ENCODE assay signal across 19 cellular contexts in genomic region chr1:30130106-30130505, GRCh38.
A peak's percentile ranks its signal among the peaks of the same experiment; 100 is the strongest.
DNase-seq lines count a peak whose midpoint lies in the region; ATAC-seq, FAIRE-seq and TF ChIP-seq lines count a peak whose summit lies in the region.
"Had no signal": no experiment of that assay in that cellular context is flagged by ENCODE, and none has a peak within 500 bp of the region (broad histone marks: within the 10 kb centered on the region; RNA-seq: fewer than 3 reads in every experiment).

No MANE protein-coding gene starts in this region.

- no peaks in the 10 kb centered on the region for H4K20me1 ChIP-seq in BLaER1 treated with 17β-estradiol and CSF1 and Interleukin-3, amounts not matched to agents 10 nM and 100 nM
- H4K20me1 ChIP-seq in K562 (replicated peaks; ENCODE audit: control insufficient read depth, insufficient read depth, low read length) = no peaks in the 10 kb centered on the region

- H3K79me1 ChIP-seq in neuronal stem cell (ENCODE audit: low read depth, low read length) = no peaks in the 10 kb centered on the region

- peaks cover 7% of the 10 kb centered on the region for H3K9me1 ChIP-seq in K562 (ENCODE audit: control insufficient read depth, insufficient read depth, low read length)

- no peaks in the 10 kb centered on the region for H3K79me2 ChIP-seq in K562 (ENCODE audit: control insufficient read depth, insufficient read depth, low read length)

- peak overlapping the region in 8 of 10 experiments; percentile 40 to 63 (median 50); a peak in 15 of 20 replicates for H3K4me3 ChIP-seq in BLaER1 treated with 17β-estradiol and CSF1 and Interleukin-3, amounts not matched to agents 10 nM and 100 nM
- H3K4me3 ChIP-seq in K562 (no peak overlapping the region), neuronal stem cell (ENCODE audit: low read length in 2 of 2) (no peak overlapping the region), SJCRH30 (no peak overlapping the region)
- H3K4me3 ChIP-seq: Peyer's patch, SK-N-MC had no signal

- WGBS in K562 (ENCODE audit: insufficient coverage, low coverage, missing lambda C conversion rate) = 10% methylated on average over 4 of the region's 4 CpGs
- no CpG with 5 or more reads among the region's 4 CpGs for WGBS in neuronal stem cell (ENCODE audit: extremely low coverage in 2 of 2, insufficient read length in 2 of 2, insufficient replicate concordance in 1 of 2), 2 donors

- in situ Hi-C loops in K562 (cut with MboI) = no loop called here

- TF ChIP-seq EP300 in K562 (IDR thresholded peaks at IDR 0.05; ENCODE audit: low read length) = no peak

- H3K27me3 ChIP-seq in BLaER1 treated with 17β-estradiol and CSF1 and Interleukin-3, amounts not matched to agents 10 nM and 100 nM = no peaks in the 10 kb centered on the region
- H3K27me3 ChIP-seq in K562 (ENCODE audit: control insufficient read depth in 2 of 2, insufficient read depth in 2 of 2, low read length in 2 of 2) (peaks cover 0 to 20% of the 10 kb centered on the region in 2 experiments; a peak in 2 of 5 replicates), neuronal stem cell (ENCODE audit: control insufficient read depth in 3 of 3, insufficient read depth in 3 of 3, low read depth in 1 of 3, low read length in 3 of 3) (no peaks in the 10 kb centered on the region), SJCRH30 (0 out of 2 replicates have a peak, but pooled peaks cover 3% of the 10 kb centered on the region)
- H3K27me3 ChIP-seq: Peyer's patch had no signal

- peak overlapping the region; percentile 21 for H3K18ac ChIP-seq in neuronal stem cell (ENCODE audit: low read length)

- no peak for TF ChIP-seq POLR2A in K562 (conservative IDR thresholded peaks at IDR 0.05)

- no peak overlapping the region for H3K14ac ChIP-seq in neuronal stem cell (ENCODE audit: low read length)

- no peak overlapping the region for H3K4ac ChIP-seq in neuronal stem cell (ENCODE audit: low read length)

- no peak for ATAC-seq in K562
- no peak for ATAC-seq in GM18858 (IDR thresholded peaks at IDR 0.05; ENCODE audit: unreplicated experiment)
- ATAC-seq: HepG2 had no signal

- H3K27ac ChIP-seq in BLaER1 treated with 17β-estradiol and CSF1 and Interleukin-3, amounts not matched to agents 10 nM and 100 nM = peak overlapping the region; percentile 64 to 93 (median 85)
- no peak overlapping the region for H3K27ac ChIP-seq in K562 (ENCODE audit: extremely low read depth, low read depth, low read length)
- H3K27ac ChIP-seq in neuronal stem cell (replicated peaks; ENCODE audit: low read length) = no peak overlapping the region
- H3K27ac ChIP-seq in SJCRH30 = no peak overlapping the region
- H3K27ac ChIP-seq: Peyer's patch, SK-N-MC had no signal

- no peak overlapping the region for H4K91ac ChIP-seq in neuronal stem cell (ENCODE audit: low read depth, low read length, poor library complexity)

- TF ChIP-seq RAD21 in K562 (CRISPR knock-in tag; conservative IDR thresholded peaks at IDR 0.05 in 1 of 2, IDR thresholded peaks at IDR 0.05 in 1 of 2) = no peak

- H4K8ac ChIP-seq in neuronal stem cell (ENCODE audit: low read depth, low read length) = no peak overlapping the region

- peak overlapping the region; percentile 15; the same call in 1 of the 2 replicates for H2AFZ ChIP-seq in K562 (ENCODE audit: low read depth, low read length)
- H2AFZ ChIP-seq in neuronal stem cell (ENCODE audit: low read length) = no peak overlapping the region

- H3K23ac ChIP-seq in neuronal stem cell (ENCODE audit: low read depth, low read length, poor library complexity) = no peak overlapping the region

- no peak overlapping the region for H2BK120ac ChIP-seq in neuronal stem cell (ENCODE audit: low read depth, low read length)

- H3K9me3 ChIP-seq in BLaER1 treated with 17β-estradiol and CSF1 and Interleukin-3, amounts not matched to agents 10 nM and 100 nM (replicated peaks in 1 of 11) = peaks cover 0 to 35% (median 0%) of the 10 kb centered on the region in 11 experiments; a peak in 6 of 22 replicates
- H3K9me3 ChIP-seq in K562 (replicated peaks; ENCODE audit: control insufficient read depth, insufficient read depth, low read depth, low read length) (no peaks in the 10 kb centered on the region), neuronal stem cell (replicated peaks in 1 of 2; ENCODE audit: control insufficient read depth in 2 of 2, insufficient read depth in 1 of 2, low read depth in 1 of 2, low read length in 2 of 2) (peaks cover 0 to 2% of the 10 kb centered on the region in 2 donors), SJCRH30 (replicated peaks) (no peaks in the 10 kb centered on the region)
- H3K9me3 ChIP-seq: Peyer's patch had no signal

- CTCF ChIA-PET in K562 (lab: Yijun Ruan, JAX; ENCODE audit: low intra/inter-chr PET ratio) = no interaction called here

- H3K36me3 ChIP-seq in BLaER1 treated with 17β-estradiol and CSF1 and Interleukin-3, amounts not matched to agents 10 nM and 100 nM = 0 out of 22 replicates have a peak, but pooled peaks cover 0 to 3% (median 0%) of the 10 kb centered on the region in 11 experiments
- no peaks in the 10 kb centered on the region for H3K36me3 ChIP-seq in K562 (ENCODE audit: control insufficient read depth, insufficient read depth, low read length)
- no peaks in the 10 kb centered on the region for H3K36me3 ChIP-seq in neuronal stem cell (replicated peaks in 1 of 2; ENCODE audit: control insufficient read depth in 2 of 2, insufficient read depth in 2 of 2, low read length in 2 of 2)
- no peaks in the 10 kb centered on the region for H3K36me3 ChIP-seq in SJCRH30
- H3K36me3 ChIP-seq: Peyer's patch had no signal

- POLR2A ChIA-PET in K562 (lab: Yijun Ruan, JAX) = interaction anchor here (1.9 to 4.0 kb wide), 2 partner anchors 9 to 10 kb away, joined by 4 to 23 read pairs; no protein-coding TSS in a partner anchor

- intact Hi-C loops in K562 (cut with micrococcal nuclease) = no loop called here

- DNase-seq in COR-L47 (lab: John Stamatoyannopoulos, UW) (peak; percentile 51), K562 (ENCODE audit: extremely low read depth in 1 of 4, low spot score in 3 of 4) (no peak), neuronal stem cell (ENCODE audit: low spot score) (no peak), SJCRH30 (no peak)
- no peak for DNase-seq in effector CD4-positive, alpha-beta T cell
- DNase-seq: CD4-positive, CD25-positive, alpha-beta regulatory T cell; Kasumi-1; NCI-H1105 treated with DMSO at 0.1 percent for 48 hours; NCI-H146; NCI-H2029; NCI-H510A; NCI-H69; Peyer's patch; SHP77 treated with DMSO at 0.1 percent for 48 hours had no signal

- no peak for TF ChIP-seq CTCF in K562 (IDR thresholded peaks at IDR 0.05 in 2 of 3, conservative IDR thresholded peaks at IDR 0.05 in 1 of 3; ENCODE audit: insufficient read depth in 2 of 3, low read depth in 1 of 3, low read length in 3 of 3)

- no TSS peak for BruUV-seq in K562 (replicated peaks; lab: Mats Ljungman, UMichigan)

- peak overlapping the region; percentile 64 to 96 (median 88) for H3K4me2 ChIP-seq in BLaER1 treated with 17β-estradiol and CSF1 and Interleukin-3, amounts not matched to agents 10 nM and 100 nM
- H3K4me2 ChIP-seq in K562 (ENCODE audit: insufficient read depth, low read length) (no peak overlapping the region; the same call in 1 of the 2 replicates), neuronal stem cell (ENCODE audit: insufficient read depth, low read length, poor library complexity, severe bottlenecking) (no peak overlapping the region)

- no peak overlapping the region for H2BK5ac ChIP-seq in neuronal stem cell (ENCODE audit: low read length)

- no peak overlapping the region for H2BK15ac ChIP-seq in neuronal stem cell (ENCODE audit: low read length)

- peaks cover 22 to 85% (median 54%) of the 10 kb centered on the region in 10 experiments for H3K4me1 ChIP-seq in BLaER1 treated with 17β-estradiol and CSF1 and Interleukin-3, amounts not matched to agents 10 nM and 100 nM
- peaks cover 30 to 38% of the 10 kb centered on the region in 2 experiments; a peak in 4 of 5 replicates for H3K4me1 ChIP-seq in K562 (replicated peaks in 1 of 2; ENCODE audit: control insufficient read depth in 2 of 2, insufficient read depth in 2 of 2, low read length in 2 of 2)
- H3K4me1 ChIP-seq in neuronal stem cell (ENCODE audit: control insufficient read depth in 2 of 2, insufficient read depth in 1 of 2, low read depth in 1 of 2, low read length in 2 of 2) = no peaks in the 10 kb centered on the region
- H3K4me1 ChIP-seq in SJCRH30 = no peaks in the 10 kb centered on the region
- H3K4me1 ChIP-seq: Peyer's patch had no signal

- no peak overlapping the region for H2AK5ac ChIP-seq in neuronal stem cell (ENCODE audit: low read depth, low read length)

- FAIRE-seq in K562 (lab: Jason Lieb, UNC) = no peak
- FAIRE-seq: D721Med, HepG2 had no signal

- H3K9ac ChIP-seq in BLaER1 treated with 17β-estradiol and CSF1 and Interleukin-3, amounts not matched to agents 10 nM and 100 nM = peak overlapping the region; percentile 50 to 78 (median 69); a peak in 21 of 22 replicates
- no peak overlapping the region for H3K9ac ChIP-seq in K562 (ENCODE audit: insufficient read depth in 1 of 2, low read depth in 2 of 2, low read length in 2 of 2)
- H3K9ac ChIP-seq in neuronal stem cell (ENCODE audit: low read depth, low read length, poor library complexity) = no peak overlapping the region

- H2BK12ac ChIP-seq in neuronal stem cell (ENCODE audit: low read length) = no peak overlapping the region

TF ChIP-seq in K562, 482 proteins besides CTCF, POLR2A, EP300 and RAD21:
- no peak for TF ChIP-seq NCOA1 (IDR thresholded peaks at IDR 0.05; ENCODE audit: low read depth)

Comparison
In these comparisons a context has a peak if more than half of its experiments do, and no peak if none do; other contexts are left out.
1. H3K27ac ChIP-seq: peak in BLaER1 treated with 17β-estradiol and CSF1 and Interleukin-3, amounts not matched to agents 10 nM and 100 nM (11 of 11); none in K562 (single experiment), neuronal stem cell (single experiment) and SJCRH30 (single experiment).
2. H3K4me2 ChIP-seq: peak in BLaER1 treated with 17β-estradiol and CSF1 and Interleukin-3, amounts not matched to agents 10 nM and 100 nM (11 of 11); none in K562 (single experiment) and neuronal stem cell (single experiment).
3. H3K4me3 ChIP-seq: peak in BLaER1 treated with 17β-estradiol and CSF1 and Interleukin-3, amounts not matched to agents 10 nM and 100 nM (8 of 10); none in K562 (single experiment), neuronal stem cell (0 of 2) and SJCRH30 (single experiment).
4. H3K9ac ChIP-seq: peak in BLaER1 treated with 17β-estradiol and CSF1 and Interleukin-3, amounts not matched to agents 10 nM and 100 nM (11 of 11); none in K562 (0 of 2) and neuronal stem cell (single experiment).